In the genomic region with DNA sequence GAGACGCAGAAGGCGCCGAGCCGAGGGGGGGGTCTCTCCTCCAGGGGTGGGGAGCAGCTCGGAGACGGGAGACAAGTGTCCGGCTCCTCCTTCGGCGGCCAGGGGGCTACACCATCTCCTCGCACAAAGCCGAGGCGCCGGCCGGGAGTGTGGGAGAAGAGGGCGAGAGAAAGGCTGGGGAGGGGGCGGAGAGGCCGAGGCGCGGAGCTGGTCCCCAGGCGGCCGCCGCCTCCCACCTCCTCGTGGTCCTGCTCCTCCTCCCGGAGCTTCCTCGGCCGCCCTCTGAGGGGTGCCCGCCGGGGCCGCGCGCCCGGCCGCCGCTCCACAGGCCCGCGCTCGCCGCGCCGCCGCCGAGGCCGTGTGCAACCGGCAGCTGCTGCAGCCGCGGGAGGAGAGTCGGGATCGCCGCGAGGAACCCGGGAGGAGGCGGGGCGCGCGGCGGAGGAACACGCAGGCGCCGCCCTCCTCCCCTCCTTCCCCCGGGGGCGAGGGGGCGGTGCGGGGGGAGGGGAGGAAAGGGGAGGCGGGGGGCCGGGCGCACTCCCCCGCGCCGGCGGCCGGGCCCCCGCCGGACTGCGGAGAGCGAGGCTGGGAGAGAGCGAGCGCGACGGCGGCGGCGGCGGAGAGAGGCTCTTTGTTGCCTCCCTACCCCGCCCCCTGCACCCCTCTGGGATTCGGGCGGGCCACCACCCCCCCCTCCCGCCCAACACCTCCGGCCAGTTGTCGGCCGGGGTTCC, we compare ENCODE assay signal across 1 cellular context.
TF ChIP-seq lines count a peak whose summit lies in the region.

A gene (minus strand): TSS at position 398 of the 737 bp plus-strand sequence. CDS start 433 bp downstream, outside the sequence.

TF ChIP-seq in H1, 55 proteins besides CTCF, POLR2A, EP300 and RAD21:
- peak; percentile 6 for TF ChIP-seq ASH2L (IDR thresholded peaks at IDR 0.05; ENCODE audit: low read length)
- no peak for TF ChIP-seq SP2 (IDR thresholded peaks at IDR 0.05; ENCODE audit: low read length)
- no peak for TF ChIP-seq KDM4A (IDR thresholded peaks at IDR 0.05; ENCODE audit: low read depth, low read length, severe bottlenecking)
- TF ChIP-seq CHD2 (IDR thresholded peaks at IDR 0.05; ENCODE audit: low read length) = no peak
- peak; percentile 71 for TF ChIP-seq TAF1 (IDR thresholded peaks at IDR 0.05; ENCODE audit: low read depth, low read length)
- no peak for TF ChIP-seq GTF2F1 (IDR thresholded peaks at IDR 0.05; ENCODE audit: borderline replicate concordance, low read depth, low read length)
- TF ChIP-seq, protein P1, sequence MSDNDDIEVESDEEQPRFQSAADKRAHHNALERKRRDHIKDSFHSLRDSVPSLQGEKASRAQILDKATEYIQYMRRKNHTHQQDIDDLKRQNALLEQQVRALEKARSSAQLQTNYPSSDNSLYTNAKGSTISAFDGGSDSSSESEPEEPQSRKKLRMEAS (IDR thresholded peaks at IDR 0.05) = peak; percentile 5; the same call in 1 of the 2 replicates
- TF ChIP-seq CBX5 (IDR thresholded peaks at IDR 0.05; ENCODE audit: low read depth, low read length) = no peak
- TF ChIP-seq YY1 (IDR thresholded peaks at IDR 0.05; ENCODE audit: low read depth, low read length) = no peak; the same call in 1 of the 2 replicates
- no peak for TF ChIP-seq NRF1 (IDR thresholded peaks at IDR 0.05; ENCODE audit: low read depth, low read length)
- TF ChIP-seq SIRT6 (IDR thresholded peaks at IDR 0.05; ENCODE audit: low read length) = no peak
- peak; percentile 58 for TF ChIP-seq PHF8 (conservative IDR thresholded peaks at IDR 0.05; ENCODE audit: low read depth, low read length)
- TF ChIP-seq JUND (IDR thresholded peaks at IDR 0.05; ENCODE audit: low read length) = no peak
- TF ChIP-seq POLR2AphosphoS5 (IDR thresholded peaks at IDR 0.05; ENCODE audit: low read depth, low read length) = peak; percentile 68
- TF ChIP-seq CTBP2 (IDR thresholded peaks at IDR 0.05; ENCODE audit: borderline replicate concordance, insufficient read depth, insufficient read length, low read length) = no peak
- TF ChIP-seq, protein P2, sequence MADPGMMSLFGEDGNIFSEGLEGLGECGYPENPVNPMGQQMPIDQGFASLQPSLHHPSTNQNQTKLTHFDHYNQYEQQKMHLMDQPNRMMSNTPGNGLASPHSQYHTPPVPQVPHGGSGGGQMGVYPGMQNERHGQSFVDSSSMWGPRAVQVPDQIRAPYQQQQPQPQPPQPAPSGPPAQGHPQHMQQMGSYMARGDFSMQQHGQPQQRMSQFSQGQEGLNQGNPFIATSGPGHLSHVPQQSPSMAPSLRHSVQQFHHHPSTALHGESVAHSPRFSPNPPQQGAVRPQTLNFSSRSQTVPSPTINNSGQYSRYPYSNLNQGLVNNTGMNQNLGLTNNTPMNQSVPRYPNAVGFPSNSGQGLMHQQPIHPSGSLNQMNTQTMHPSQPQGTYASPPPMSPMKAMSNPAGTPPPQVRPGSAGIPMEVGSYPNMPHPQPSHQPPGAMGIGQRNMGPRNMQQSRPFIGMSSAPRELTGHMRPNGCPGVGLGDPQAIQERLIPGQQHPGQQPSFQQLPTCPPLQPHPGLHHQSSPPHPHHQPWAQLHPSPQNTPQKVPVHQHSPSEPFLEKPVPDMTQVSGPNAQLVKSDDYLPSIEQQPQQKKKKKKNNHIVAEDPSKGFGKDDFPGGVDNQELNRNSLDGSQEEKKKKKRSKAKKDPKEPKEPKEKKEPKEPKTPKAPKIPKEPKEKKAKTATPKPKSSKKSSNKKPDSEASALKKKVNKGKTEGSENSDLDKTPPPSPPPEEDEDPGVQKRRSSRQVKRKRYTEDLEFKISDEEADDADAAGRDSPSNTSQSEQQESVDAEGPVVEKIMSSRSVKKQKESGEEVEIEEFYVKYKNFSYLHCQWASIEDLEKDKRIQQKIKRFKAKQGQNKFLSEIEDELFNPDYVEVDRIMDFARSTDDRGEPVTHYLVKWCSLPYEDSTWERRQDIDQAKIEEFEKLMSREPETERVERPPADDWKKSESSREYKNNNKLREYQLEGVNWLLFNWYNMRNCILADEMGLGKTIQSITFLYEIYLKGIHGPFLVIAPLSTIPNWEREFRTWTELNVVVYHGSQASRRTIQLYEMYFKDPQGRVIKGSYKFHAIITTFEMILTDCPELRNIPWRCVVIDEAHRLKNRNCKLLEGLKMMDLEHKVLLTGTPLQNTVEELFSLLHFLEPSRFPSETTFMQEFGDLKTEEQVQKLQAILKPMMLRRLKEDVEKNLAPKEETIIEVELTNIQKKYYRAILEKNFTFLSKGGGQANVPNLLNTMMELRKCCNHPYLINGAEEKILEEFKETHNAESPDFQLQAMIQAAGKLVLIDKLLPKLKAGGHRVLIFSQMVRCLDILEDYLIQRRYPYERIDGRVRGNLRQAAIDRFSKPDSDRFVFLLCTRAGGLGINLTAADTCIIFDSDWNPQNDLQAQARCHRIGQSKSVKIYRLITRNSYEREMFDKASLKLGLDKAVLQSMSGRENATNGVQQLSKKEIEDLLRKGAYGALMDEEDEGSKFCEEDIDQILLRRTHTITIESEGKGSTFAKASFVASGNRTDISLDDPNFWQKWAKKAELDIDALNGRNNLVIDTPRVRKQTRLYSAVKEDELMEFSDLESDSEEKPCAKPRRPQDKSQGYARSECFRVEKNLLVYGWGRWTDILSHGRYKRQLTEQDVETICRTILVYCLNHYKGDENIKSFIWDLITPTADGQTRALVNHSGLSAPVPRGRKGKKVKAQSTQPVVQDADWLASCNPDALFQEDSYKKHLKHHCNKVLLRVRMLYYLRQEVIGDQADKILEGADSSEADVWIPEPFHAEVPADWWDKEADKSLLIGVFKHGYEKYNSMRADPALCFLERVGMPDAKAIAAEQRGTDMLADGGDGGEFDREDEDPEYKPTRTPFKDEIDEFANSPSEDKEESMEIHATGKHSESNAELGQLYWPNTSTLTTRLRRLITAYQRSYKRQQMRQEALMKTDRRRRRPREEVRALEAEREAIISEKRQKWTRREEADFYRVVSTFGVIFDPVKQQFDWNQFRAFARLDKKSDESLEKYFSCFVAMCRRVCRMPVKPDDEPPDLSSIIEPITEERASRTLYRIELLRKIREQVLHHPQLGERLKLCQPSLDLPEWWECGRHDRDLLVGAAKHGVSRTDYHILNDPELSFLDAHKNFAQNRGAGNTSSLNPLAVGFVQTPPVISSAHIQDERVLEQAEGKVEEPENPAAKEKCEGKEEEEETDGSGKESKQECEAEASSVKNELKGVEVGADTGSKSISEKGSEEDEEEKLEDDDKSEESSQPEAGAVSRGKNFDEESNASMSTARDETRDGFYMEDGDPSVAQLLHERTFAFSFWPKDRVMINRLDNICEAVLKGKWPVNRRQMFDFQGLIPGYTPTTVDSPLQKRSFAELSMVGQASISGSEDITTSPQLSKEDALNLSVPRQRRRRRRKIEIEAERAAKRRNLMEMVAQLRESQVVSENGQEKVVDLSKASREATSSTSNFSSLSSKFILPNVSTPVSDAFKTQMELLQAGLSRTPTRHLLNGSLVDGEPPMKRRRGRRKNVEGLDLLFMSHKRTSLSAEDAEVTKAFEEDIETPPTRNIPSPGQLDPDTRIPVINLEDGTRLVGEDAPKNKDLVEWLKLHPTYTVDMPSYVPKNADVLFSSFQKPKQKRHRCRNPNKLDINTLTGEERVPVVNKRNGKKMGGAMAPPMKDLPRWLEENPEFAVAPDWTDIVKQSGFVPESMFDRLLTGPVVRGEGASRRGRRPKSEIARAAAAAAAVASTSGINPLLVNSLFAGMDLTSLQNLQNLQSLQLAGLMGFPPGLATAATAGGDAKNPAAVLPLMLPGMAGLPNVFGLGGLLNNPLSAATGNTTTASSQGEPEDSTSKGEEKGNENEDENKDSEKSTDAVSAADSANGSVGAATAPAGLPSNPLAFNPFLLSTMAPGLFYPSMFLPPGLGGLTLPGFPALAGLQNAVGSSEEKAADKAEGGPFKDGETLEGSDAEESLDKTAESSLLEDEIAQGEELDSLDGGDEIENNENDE (IDR thresholded peaks at IDR 0.05; ENCODE audit: insufficient replicate concordance, low read length) = no peak
- peak; percentile 84; the same call in 1 of the 2 replicates for TF ChIP-seq RBBP5 (IDR thresholded peaks at IDR 0.05; ENCODE audit: borderline replicate concordance, low read depth, low read length)
- no peak for TF ChIP-seq SRF (IDR thresholded peaks at IDR 0.05; ENCODE audit: low read depth, low read length)
